ENCODE assay signal across 8 cellular contexts in genomic region chr15:99015677-99016568, GRCh38. TPM values are rescaled to one million over a fixed set of nuclear protein-coding genes. Genes with fewer than 3 reads are reported as not detected.
DNase-seq lines count a peak whose midpoint lies in the region; ATAC-seq and TF ChIP-seq lines count a peak whose summit lies in the region.

No MANE protein-coding gene starts in this region.

- H3K9me3 ChIP-seq in PC-3 (ENCODE audit: low read length) = no peaks in the 10 kb centered on the region
- H3K9me3 ChIP-seq in fibroblast of lung (ENCODE audit: control insufficient read depth, insufficient read depth, low read depth, low read length) = no peaks in the 10 kb centered on the region
- H3K9me3 ChIP-seq in osteoblast (ENCODE audit: low read depth, low read length) = no peaks in the 10 kb centered on the region
- H3K9me3 ChIP-seq in Karpas-422 (ENCODE audit: low read length) = no peaks in the 10 kb centered on the region

- H3K9ac ChIP-seq in PC-3 (ENCODE audit: low read length) (peak overlapping the region; percentile 89), fibroblast of lung (ENCODE audit: insufficient read depth, low read length) (no peak overlapping the region), Karpas-422 (ENCODE audit: low read length) (no peak overlapping the region)

- H3K4me3 ChIP-seq in PC-3 (ENCODE audit: low read length) = peak overlapping the region; percentile 79
- H3K4me3 ChIP-seq in fibroblast of lung (replicated peaks in 1 of 4; ENCODE audit: control extremely low read depth in 1 of 4, insufficient read depth in 1 of 4, low read depth in 3 of 4, low read length in 4 of 4) = peak overlapping the region in 2 of 4 experiments; percentile 46 to 58
- H3K4me3 ChIP-seq in osteoblast (ENCODE audit: insufficient read depth, low read length) = peak overlapping the region; percentile 68
- no peak overlapping the region for H3K4me3 ChIP-seq in Karpas-422 (ENCODE audit: low read length)

- H3K4me2 ChIP-seq in PC-3 (ENCODE audit: low read length) (peak overlapping the region; percentile 92), fibroblast of lung (ENCODE audit: extremely low read depth, insufficient read depth, low read length) (peak overlapping the region; percentile 54), osteoblast (ENCODE audit: insufficient read depth, low read length) (peak overlapping the region; percentile 81), Karpas-422 (ENCODE audit: low read depth, low read length, poor library complexity, severe bottlenecking) (no peak overlapping the region)

- no TSS peak for BruUV-seq in PC-3 (replicated peaks; lab: Mats Ljungman, UMichigan)

- H3K27ac ChIP-seq in PC-3 (ENCODE audit: low read length) = peak overlapping the region; percentile 90
- H3K27ac ChIP-seq in fibroblast of lung (ENCODE audit: insufficient read depth, low read length) = no peak overlapping the region
- H3K27ac ChIP-seq in osteoblast (ENCODE audit: low read depth, low read length) = no peak overlapping the region
- H3K27ac ChIP-seq in Karpas-422 (ENCODE audit: low read length) = no peak overlapping the region

- intact Hi-C loops in PC-3 (cut with micrococcal nuclease) = loop anchor here (2.0 kb wide), 1 partner anchor 43 kb away; no protein-coding TSS in a partner anchor

- DNase-seq in ELF-1 (ENCODE audit: low read depth, low spot score) (peak; percentile 70), PC-3 (peak; percentile 55), fibroblast of lung (ENCODE audit: low read depth in 2 of 2) (peak; percentile 2 to 7), osteoblast (ENCODE audit: insufficient read length, low spot score, missing footprints) (no peak), EL (no peak), Karpas-422 (no peak), cortex of kidney (lab: John Stamatoyannopoulos, UW) (no peak)

- H3K36me3 ChIP-seq in PC-3 (ENCODE audit: low read depth, low read length) = no peaks in the 10 kb centered on the region
- no peaks in the 10 kb centered on the region for H3K36me3 ChIP-seq in fibroblast of lung (ENCODE audit: control insufficient read depth, insufficient read depth, low read length)
- H3K36me3 ChIP-seq in osteoblast (ENCODE audit: insufficient read depth, low read length) = no peaks in the 10 kb centered on the region
- H3K36me3 ChIP-seq in Karpas-422 (ENCODE audit: insufficient read depth, low read length) = no peaks in the 10 kb centered on the region

- H3K79me2 ChIP-seq in PC-3 (ENCODE audit: low read length) (no peaks in the 10 kb centered on the region), fibroblast of lung (ENCODE audit: control insufficient read depth, insufficient read depth, low read length) (no peaks in the 10 kb centered on the region), osteoblast (ENCODE audit: insufficient read depth, low read length) (no peaks in the 10 kb centered on the region), Karpas-422 (ENCODE audit: low read length) (no peaks in the 10 kb centered on the region)

- peak overlapping the region; percentile 55 for H2AFZ ChIP-seq in PC-3 (ENCODE audit: low read length)
- no peak overlapping the region for H2AFZ ChIP-seq in fibroblast of lung (ENCODE audit: low read length)
- no peak overlapping the region for H2AFZ ChIP-seq in osteoblast (ENCODE audit: low read length)
- H2AFZ ChIP-seq in Karpas-422 (ENCODE audit: low read length) = no peak overlapping the region

- CTCF ChIA-PET in PC-3 (lab: Charles Lee) = interaction anchor here (0.6 kb wide), 1 partner anchor 1557 kb away, joined by 3 read pairs; no protein-coding TSS in a partner anchor

- H4K20me1 ChIP-seq in PC-3 (ENCODE audit: low read length) = no peaks in the 10 kb centered on the region
- no peaks in the 10 kb centered on the region for H4K20me1 ChIP-seq in fibroblast of lung (ENCODE audit: control insufficient read depth, extremely low read depth, insufficient read depth, low read length)
- H4K20me1 ChIP-seq in osteoblast (ENCODE audit: insufficient read depth, low read length) = no peaks in the 10 kb centered on the region
- no peaks in the 10 kb centered on the region for H4K20me1 ChIP-seq in Karpas-422 (ENCODE audit: insufficient read depth, low read depth, low read length)

- H3K27me3 ChIP-seq in PC-3 (ENCODE audit: low read length) (no peaks in the 10 kb centered on the region), fibroblast of lung (ENCODE audit: control insufficient read depth, insufficient read depth, low read length) (no peaks in the 10 kb centered on the region), osteoblast (ENCODE audit: insufficient read depth, low read length) (no peaks in the 10 kb centered on the region), Karpas-422 (ENCODE audit: low read length) (no peaks in the 10 kb centered on the region)

- TF ChIP-seq CTCF in PC-3 (conservative IDR thresholded peaks at IDR 0.05; ENCODE audit: low read depth, low read length) = no peak
- TF ChIP-seq CTCF in fibroblast of lung (conservative IDR thresholded peaks at IDR 0.05 in 1 of 2, IDR thresholded peaks at IDR 0.05 in 1 of 2; ENCODE audit: low read depth in 1 of 2, low read length in 2 of 2) = no peak
- no peak for TF ChIP-seq CTCF in osteoblast (IDR thresholded peaks at IDR 0.05; ENCODE audit: extremely low read depth, low read depth, low read length)

- H3K4me1 ChIP-seq in PC-3 (ENCODE audit: insufficient read depth, low read length) (peaks cover 26% of the 10 kb centered on the region), fibroblast of lung (ENCODE audit: control insufficient read depth, extremely low read depth, insufficient read depth, low read length) (peaks cover 4% of the 10 kb centered on the region), osteoblast (ENCODE audit: insufficient read depth, low read length) (peaks cover 5% of the 10 kb centered on the region), Karpas-422 (ENCODE audit: low read length) (no peaks in the 10 kb centered on the region)

- no peaks in the 10 kb centered on the region for H3K9me2 ChIP-seq in PC-3 (replicated peaks; ENCODE audit: low read length)
- H3K9me2 ChIP-seq in Karpas-422 (replicated peaks; ENCODE audit: insufficient read depth, low read length) = no peaks in the 10 kb centered on the region

- POLR2A ChIA-PET in PC-3 (lab: Charles Lee; ENCODE audit: unreplicated experiment) = no interaction called here

- H3F3A ChIP-seq in PC-3 (ENCODE audit: low read length, unreplicated experiment) = no peaks in the 10 kb centered on the region

- ATAC-seq in PC-3 = peak; percentile 49
- no peak for ATAC-seq in HG02884 (IDR thresholded peaks at IDR 0.05; ENCODE audit: unreplicated experiment)

RNA-seq across cellular contexts. Expression of gene PGPEP1L, which starts 8.3 kb away (rescaled TPM):
- not detected in 2 replicates for total RNA-seq in PC-3 (2014; rRNA removed)
- not detected in 2 replicates for total RNA-seq in fibroblast of lung
- polyA plus RNA-seq in fibroblast of lung = not detected in 2 replicates
- not detected in 2 replicates for polyA plus RNA-seq in fibroblast of lung (2012)
- not detected in 2 replicates for polyA minus RNA-seq in fibroblast of lung (ENCODE audit: low replicate concordance)
- total RNA-seq in osteoblast = not detected in 2 replicates
- total RNA-seq in Karpas-422 (2014; rRNA removed; shearing (Covaris generic); ENCODE audit: low replicate concordance) = not detected in 2 replicates

Comparison
In these comparisons a context has a peak if more than half of its experiments do, and no peak if none do; other contexts are left out.
1. DNase-seq: peak in ELF-1 (single experiment), PC-3 (single experiment) and fibroblast of lung (2 of 2); none in osteoblast (single experiment), EL (single experiment), Karpas-422 (single experiment) and cortex of kidney (single experiment).